In genomic region chr15:29089731-29090616, GRCh38 we compare ENCODE assay signal across 8 cellular contexts.
DNase-seq lines count a peak whose midpoint lies in the region; ATAC-seq lines count a peak whose summit lies in the region.

No MANE protein-coding gene starts in this region.

- WGBS in right cardiac atrium: 69% methylated on average over 16 of the region's 16 CpGs

- intact Hi-C loops in right cardiac atrium (cut with DNase I): no loop called here

- peak overlapping the region; percentile 74 for H3K4me3 Mint-ChIP-seq in central memory CD8-positive, alpha-beta T cell

- no peaks in the 10 kb centered on the region for H3K27me3 Mint-ChIP-seq in central memory CD8-positive, alpha-beta T cell

- H3K9me3 Mint-ChIP-seq in central memory CD8-positive, alpha-beta T cell: no peaks in the 10 kb centered on the region

- H3K9me3 ChIP-seq in right cardiac atrium (ENCODE audit: control insufficient read depth, low read length): no peaks in the 10 kb centered on the region

- H3K36me3 Mint-ChIP-seq in central memory CD8-positive, alpha-beta T cell (ENCODE audit: insufficient read depth): peaks cover 10% of the 10 kb centered on the region

- no peaks in the 10 kb centered on the region for H3K27me3 ChIP-seq in right cardiac atrium (ENCODE audit: control insufficient read depth, insufficient read depth)

- no peak overlapping the region for H3K4me3 ChIP-seq in right cardiac atrium (ENCODE audit: low read length)

- peaks cover 48% of the 10 kb centered on the region for H3K4me1 Mint-ChIP-seq in central memory CD8-positive, alpha-beta T cell

- H3K27ac ChIP-seq in right cardiac atrium (ENCODE audit: low read length): no peak overlapping the region

- peak; percentile 2 for DNase-seq in NCI-H2171 treated with DMSO at 0.1 percent for 48 hours (lab: John Stamatoyannopoulos, UW)
- DNase-seq in NCI-H2171 (lab: John Stamatoyannopoulos, UW): no peak
- DNase-seq in OCI-M1 (lab: John Stamatoyannopoulos, UW): peak; percentile 5
- peak in 1 of 2 donors; percentile 30 for DNase-seq in central memory CD8-positive, alpha-beta T cell (ENCODE audit: low spot score in 2 of 2)
- DNase-seq in putamen (ENCODE audit: low spot score): peak; percentile 58
- DNase-seq in cortex of kidney (lab: John Stamatoyannopoulos, UW): no peak
- DNase-seq in right cardiac atrium: no peak
- no peak for DNase-seq in DMS153 treated with DMSO at 0.1 percent for 48 hours (lab: John Stamatoyannopoulos, UW; ENCODE audit: unreplicated experiment)

- H3K27ac Mint-ChIP-seq in central memory CD8-positive, alpha-beta T cell (ENCODE audit: low read depth): peak overlapping the region; percentile 75

- no peaks in the 10 kb centered on the region for H3K4me1 ChIP-seq in right cardiac atrium (ENCODE audit: control insufficient read depth, insufficient read depth, low read length)

- peak; percentile 75 for ATAC-seq in central memory CD8-positive, alpha-beta T cell (replicated peaks; ENCODE audit: extremely low read depth, poor library complexity, severe bottlenecking)
- ATAC-seq in right cardiac atrium: no peak

Comparison
In these comparisons a context has a peak if more than half of its experiments do, and no peak if none do; other contexts are left out.
1. DNase-seq: peak in NCI-H2171 treated with DMSO at 0.1 percent for 48 hours (single experiment), OCI-M1 (single experiment) and putamen (single experiment); none in NCI-H2171 (single experiment), cortex of kidney (single experiment), right cardiac atrium (0 of 3) and DMS153 treated with DMSO at 0.1 percent for 48 hours (single experiment).